1 cellular context compared by ENCODE assay signal in the genomic region with DNA sequence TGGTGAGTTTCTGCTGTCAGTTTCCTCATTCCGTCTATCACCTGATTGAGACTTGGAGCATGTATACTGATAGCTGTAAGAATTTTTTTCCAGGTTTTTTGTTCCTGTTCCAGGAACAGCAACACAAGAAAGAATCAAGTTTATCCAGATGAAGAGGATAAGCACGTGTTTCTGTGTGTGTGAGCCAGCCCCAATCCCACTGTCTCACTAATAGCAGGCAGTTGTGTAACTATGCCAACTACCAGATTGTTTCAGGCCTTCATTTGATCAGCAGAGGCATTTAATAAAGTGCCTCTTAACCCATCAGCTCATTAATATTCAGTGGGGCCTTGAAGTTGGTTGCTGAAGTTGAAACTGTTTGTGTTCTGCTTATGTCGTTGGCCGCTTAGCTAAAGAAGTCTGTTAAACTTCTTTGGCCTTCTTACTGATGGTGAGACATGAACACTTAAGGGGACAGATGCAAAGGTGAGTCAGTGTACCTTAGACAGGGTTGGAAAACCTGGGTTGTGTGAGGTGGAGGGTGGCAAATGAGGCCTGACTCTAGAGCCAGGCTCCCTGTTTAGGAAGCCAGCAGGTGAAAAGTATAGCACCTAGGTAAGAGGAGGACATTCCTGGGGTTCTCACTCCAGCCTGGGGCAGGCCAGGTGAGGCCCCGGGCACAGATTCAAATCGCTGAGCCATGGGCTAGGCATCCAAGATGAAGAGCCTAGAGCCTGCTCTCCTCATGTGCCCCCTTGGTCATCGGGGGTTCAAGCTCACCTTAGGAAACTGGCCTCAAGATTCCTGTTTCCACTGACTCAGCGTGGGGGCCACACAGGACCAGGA.
TF ChIP-seq lines count a peak whose summit lies in the region.

No MANE protein-coding gene starts in this region.

TF ChIP-seq in GM12878, 131 proteins besides CTCF, POLR2A, EP300 and RAD21:
- no peak for TF ChIP-seq CUX1 (IDR thresholded peaks at IDR 0.05; ENCODE audit: insufficient replicate concordance, low read depth, low read length)
- TF ChIP-seq, protein P1, sequence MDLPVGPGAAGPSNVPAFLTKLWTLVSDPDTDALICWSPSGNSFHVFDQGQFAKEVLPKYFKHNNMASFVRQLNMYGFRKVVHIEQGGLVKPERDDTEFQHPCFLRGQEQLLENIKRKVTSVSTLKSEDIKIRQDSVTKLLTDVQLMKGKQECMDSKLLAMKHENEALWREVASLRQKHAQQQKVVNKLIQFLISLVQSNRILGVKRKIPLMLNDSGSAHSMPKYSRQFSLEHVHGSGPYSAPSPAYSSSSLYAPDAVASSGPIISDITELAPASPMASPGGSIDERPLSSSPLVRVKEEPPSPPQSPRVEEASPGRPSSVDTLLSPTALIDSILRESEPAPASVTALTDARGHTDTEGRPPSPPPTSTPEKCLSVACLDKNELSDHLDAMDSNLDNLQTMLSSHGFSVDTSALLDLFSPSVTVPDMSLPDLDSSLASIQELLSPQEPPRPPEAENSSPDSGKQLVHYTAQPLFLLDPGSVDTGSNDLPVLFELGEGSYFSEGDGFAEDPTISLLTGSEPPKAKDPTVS (IDR thresholded peaks at IDR 0.05; ENCODE audit: low read depth, low read length): no peak
- no peak for TF ChIP-seq SUPT20H (IDR thresholded peaks at IDR 0.05; ENCODE audit: borderline replicate concordance, control insufficient read depth, low read depth, low read length)
- TF ChIP-seq RAD51 (IDR thresholded peaks at IDR 0.05): no peak
- TF ChIP-seq BCLAF1 (IDR thresholded peaks at IDR 0.05): no peak
- TF ChIP-seq IKZF2 (IDR thresholded peaks at IDR 0.05): no peak
- no peak for TF ChIP-seq TARDBP (IDR thresholded peaks at IDR 0.05; ENCODE audit: borderline replicate concordance)
- no peak for TF ChIP-seq CEBPB (IDR thresholded peaks at IDR 0.05; ENCODE audit: borderline replicate concordance in 1 of 2, low read depth in 2 of 2, low read length in 2 of 2)
- TF ChIP-seq BHLHE40 (IDR thresholded peaks at IDR 0.05; ENCODE audit: borderline replicate concordance in 1 of 2, low read depth in 2 of 2, low read length in 1 of 2): no peak
